ENCODE assay signal across 7 cellular contexts in the genomic region with DNA sequence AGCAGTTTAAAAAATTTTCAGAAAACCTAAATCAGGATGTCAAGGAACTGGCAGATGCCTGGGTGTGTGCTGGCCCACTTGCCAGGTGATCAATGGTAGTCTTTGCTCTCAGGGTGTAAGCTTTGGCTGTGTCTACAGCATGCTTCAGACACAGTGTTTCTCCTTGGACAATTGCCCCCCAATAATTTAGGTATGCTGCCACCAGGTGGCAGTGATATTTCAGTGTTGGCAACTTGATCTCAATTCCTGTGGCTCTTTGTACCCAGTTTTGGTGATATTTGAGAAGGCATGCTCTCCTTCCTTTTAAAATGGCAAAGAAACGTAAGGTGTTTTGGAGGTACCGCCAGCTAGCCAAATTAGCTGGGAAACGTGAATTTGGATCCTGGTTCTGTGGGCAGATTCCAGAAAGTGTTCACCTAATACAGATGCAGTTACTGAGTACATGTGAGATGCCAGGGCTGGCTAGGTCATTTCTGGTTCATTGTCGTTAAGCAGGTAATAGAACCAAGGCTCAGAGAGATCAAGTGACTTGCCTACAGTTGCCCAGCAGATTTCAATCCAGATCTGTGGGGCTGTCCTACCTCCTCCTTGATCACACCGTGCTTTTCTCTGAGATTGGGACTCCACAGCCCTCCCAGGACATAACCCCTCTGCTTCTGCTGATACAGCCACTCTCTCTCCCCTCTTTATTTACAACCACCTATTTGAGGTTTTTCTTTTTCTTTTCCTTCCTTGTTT.
DNase-seq lines count a peak whose midpoint lies in the region; ATAC-seq and TF ChIP-seq lines count a peak whose summit lies in the region.

No MANE protein-coding gene starts in this region.

- TF ChIP-seq POLR2A in body of pancreas (IDR thresholded peaks at IDR 0.05) = no peak

- H3K4me3 ChIP-seq in body of pancreas (no peak overlapping the region), liver (ENCODE audit: low read depth in 1 of 3, low read length in 3 of 3) (no peak overlapping the region)

- H3K27me3 ChIP-seq in body of pancreas = no peaks in the 10 kb centered on the region
- no peaks in the 10 kb centered on the region for H3K27me3 ChIP-seq in liver (ENCODE audit: control insufficient read depth in 4 of 4, insufficient read depth in 4 of 4, low read length in 3 of 4)

- H3K27ac Mint-ChIP-seq in T-helper 2 cell treated with Interferon-gamma antibody and Interleukin-4, amounts not matched to agents 5 μg/mL and 100 μg/mL, for 36 hours = peak overlapping the region; percentile 14

- no peaks in the 10 kb centered on the region for H3K27me3 Mint-ChIP-seq in T-helper 2 cell treated with Interferon-gamma antibody and Interleukin-4, amounts not matched to agents 5 μg/mL and 100 μg/mL, for 36 hours (ENCODE audit: low read depth)

- DNase-seq in GF-D8 (lab: John Stamatoyannopoulos, UW) (peak; percentile 12), LoVo (ENCODE audit: low spot score) (peak; percentile 37), body of pancreas (peak in 3 of 4 donors; percentile 46 to 60 (median 51))
- peak; percentile 36 for DNase-seq in T-helper 2 cell treated with Interferon-gamma antibody and Interleukin-4, amounts not matched to agents 5 μg/mL and 100 μg/mL, for 36 hours (ENCODE audit: low spot score)
- DNase-seq in stimulated activated CD8-positive, alpha-beta memory T cell treated with anti-CD3 and anti-CD28 coated beads, Interleukin-4, amount 100 ng/mL, for 48 hours = peak; percentile 71

- H3K9me3 Mint-ChIP-seq in T-helper 2 cell treated with Interferon-gamma antibody and Interleukin-4, amounts not matched to agents 5 μg/mL and 100 μg/mL, for 36 hours = no peaks in the 10 kb centered on the region

- peaks cover 6% of the 10 kb centered on the region for H3K4me1 Mint-ChIP-seq in T-helper 2 cell treated with Interferon-gamma antibody and Interleukin-4, amounts not matched to agents 5 μg/mL and 100 μg/mL, for 36 hours (ENCODE audit: low read depth)

- H3K9me3 ChIP-seq in body of pancreas = no peaks in the 10 kb centered on the region
- H3K9me3 ChIP-seq in liver (ENCODE audit: control insufficient read depth in 4 of 4, low read length in 3 of 4) = no peaks in the 10 kb centered on the region

- TF ChIP-seq RAD21 in liver (IDR thresholded peaks at IDR 0.05) = peak; percentile 92 to 95

- H3K9ac ChIP-seq in liver (ENCODE audit: low read depth in 1 of 2, low read length in 2 of 2) = no peak overlapping the region

- WGBS in body of pancreas, 2 donors = 72 to 78% methylated on average over 5 of the region's 5 CpGs
- WGBS in liver = 69% methylated on average over 5 of the region's 5 CpGs

- H3K4me1 ChIP-seq in body of pancreas (peaks cover 20% of the 10 kb centered on the region), liver (ENCODE audit: control insufficient read depth in 4 of 4, insufficient read depth in 4 of 4, low read length in 3 of 4) (peaks cover 0 to 19% (median 8%) of the 10 kb centered on the region in 4 donors)

- peak in 5 of 7 experiments; percentile 41 to 67 (median 55) for TF ChIP-seq CTCF in body of pancreas (IDR thresholded peaks at IDR 0.05)
- peak; percentile 75 for TF ChIP-seq CTCF in liver (IDR thresholded peaks at IDR 0.05; ENCODE audit: low read depth, low read length, missing input control)

- peaks cover 8% of the 10 kb centered on the region for H3K36me3 Mint-ChIP-seq in T-helper 2 cell treated with Interferon-gamma antibody and Interleukin-4, amounts not matched to agents 5 μg/mL and 100 μg/mL, for 36 hours (ENCODE audit: low read depth)

- ATAC-seq in body of pancreas (no peak), HG03159 (IDR thresholded peaks at IDR 0.05; ENCODE audit: unreplicated experiment) (no peak)

- no peak overlapping the region for H3K27ac ChIP-seq in body of pancreas
- no peak overlapping the region for H3K27ac ChIP-seq in liver (ENCODE audit: low read depth in 1 of 2, low read length in 2 of 2)

- intact Hi-C loops in body of pancreas (cut with DNase I) = no loop called here

- no peak overlapping the region for H3K4me3 Mint-ChIP-seq in T-helper 2 cell treated with Interferon-gamma antibody and Interleukin-4, amounts not matched to agents 5 μg/mL and 100 μg/mL, for 36 hours

- no peaks in the 10 kb centered on the region for H3K36me3 ChIP-seq in body of pancreas (replicated peaks in 1 of 2; ENCODE audit: insufficient read depth in 1 of 2, low read depth in 2 of 2)
- peaks cover 0 to 8% (median 3%) of the 10 kb centered on the region in 4 donors for H3K36me3 ChIP-seq in liver (ENCODE audit: control insufficient read depth in 4 of 4, insufficient read depth in 3 of 4, low read depth in 1 of 4, low read length in 3 of 4)

TF ChIP-seq in liver, 16 proteins besides CTCF, POLR2A, EP300 and RAD21:
- TF ChIP-seq RXRA (IDR thresholded peaks at IDR 0.05) (no peak), HNF4A (conservative IDR thresholded peaks at IDR 0.05) (peak; percentile 25 to 37), FOXA2 (IDR thresholded peaks at IDR 0.05) (no peak), NR2F2 (IDR thresholded peaks at IDR 0.05) (no peak), EGR1 (IDR thresholded peaks at IDR 0.05; ENCODE audit: low read depth in 2 of 2) (no peak)

Comparison
In these comparisons a context has a peak if more than half of its experiments do, and no peak if none do; other contexts are left out.
1. DNase-seq: peak in every context shown above with its lines; median percentile 71 in stimulated activated CD8-positive, alpha-beta memory T cell treated with anti-CD3 and anti-CD28 coated beads, Interleukin-4, amount 100 ng/mL, for 48 hours; 51 in body of pancreas; 37 in LoVo; 36 in T-helper 2 cell treated with Interferon-gamma antibody and Interleukin-4, amounts not matched to agents 5 μg/mL and 100 μg/mL, for 36 hours; 12 in GF-D8.